In the genomic region with DNA sequence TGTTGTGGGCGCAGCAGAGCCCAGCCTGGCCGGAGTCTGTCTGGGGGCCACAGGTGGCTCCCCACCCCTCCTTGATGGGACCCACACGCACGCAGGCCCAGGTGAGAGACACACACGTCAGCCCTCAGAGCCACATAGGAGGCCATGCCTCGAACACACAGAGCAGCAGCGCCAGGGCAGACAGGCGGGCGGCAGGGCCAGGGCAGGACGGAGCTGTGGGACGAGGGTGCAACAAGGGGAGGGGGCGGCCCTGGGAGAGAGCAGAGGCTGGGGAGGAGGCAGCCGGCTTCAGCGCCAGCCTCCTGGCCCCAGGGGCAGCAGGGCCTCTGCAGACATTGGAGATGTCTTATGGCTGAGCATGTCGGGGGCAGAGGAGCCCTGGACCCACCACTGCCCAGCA, we compare ENCODE assay signal across 25 cellular contexts. TPM values are rescaled to one million over a fixed set of nuclear protein-coding genes. Genes with fewer than 3 reads are reported as not detected.
DNase-seq lines count a peak whose midpoint lies in the region; ATAC-seq and TF ChIP-seq lines count a peak whose summit lies in the region.
"Had no signal": no experiment of that assay in that cellular context is flagged by ENCODE, and none has a peak within 500 bp of the region (broad histone marks: within the 10 kb centered on the region; RNA-seq: fewer than 3 reads in every experiment).

No MANE protein-coding gene starts in this region.

- H3K4me3 ChIP-seq in NT2/D1 (ENCODE audit: insufficient read length, low read depth) (no peak overlapping the region), gastroesophageal sphincter (no peak overlapping the region), neuronal stem cell (ENCODE audit: low read length in 2 of 2) (no peak overlapping the region)
- H3K4me3 ChIP-seq: BLaER1, GM12878 had no signal

- H2AFZ ChIP-seq in neuronal stem cell (ENCODE audit: low read length), result no peak overlapping the region

- no peak overlapping the region for H4K91ac ChIP-seq in neuronal stem cell (ENCODE audit: low read depth, low read length, poor library complexity)

- peak; percentile 6 for ATAC-seq in gastroesophageal sphincter
- ATAC-seq: GM12878 had no signal

- no peak overlapping the region for H4K8ac ChIP-seq in neuronal stem cell (ENCODE audit: low read depth, low read length)

- H3K27ac ChIP-seq in gastroesophageal sphincter (no peak overlapping the region), neuronal stem cell (replicated peaks; ENCODE audit: low read length) (no peak overlapping the region)
- H3K27ac ChIP-seq: BLaER1 had no signal

- H2BK5ac ChIP-seq in neuronal stem cell (ENCODE audit: low read length), result peak overlapping the region; percentile 60

- H3K4me1 ChIP-seq in NT2/D1 (ENCODE audit: insufficient read depth, insufficient read length) (peaks cover 26% of the 10 kb centered on the region), gastroesophageal sphincter (peaks cover 0 to 6% (median 0%) of the 10 kb centered on the region in 3 donors), neuronal stem cell (ENCODE audit: control insufficient read depth in 2 of 2, insufficient read depth in 1 of 2, low read depth in 1 of 2, low read length in 2 of 2) (peaks cover 3% of the 10 kb centered on the region in 2 donors)
- H3K4me1 ChIP-seq: BE2C had no signal

- no CpG with 5 or more reads among the region's 15 CpGs for WGBS in gastroesophageal sphincter (ENCODE audit: low coverage in 1 of 2), 2 donors
- no CpG with 5 or more reads among the region's 15 CpGs for WGBS in neuronal stem cell (ENCODE audit: extremely low coverage in 2 of 2, insufficient read length in 2 of 2, insufficient replicate concordance in 1 of 2), 2 donors

- peak overlapping the region; percentile 97 for H2AK5ac ChIP-seq in neuronal stem cell (ENCODE audit: low read depth, low read length)

- H3K18ac ChIP-seq in neuronal stem cell (ENCODE audit: low read length), result peak overlapping the region; percentile 2

- H3K27me3 ChIP-seq in NT2/D1 (ENCODE audit: insufficient read depth, insufficient read length) (no peaks in the 10 kb centered on the region), gastroesophageal sphincter (peaks cover 83% of the 10 kb centered on the region), neuronal stem cell (ENCODE audit: control insufficient read depth in 3 of 3, insufficient read depth in 3 of 3, low read depth in 1 of 3, low read length in 3 of 3) (no peaks in the 10 kb centered on the region)
- H3K27me3 ChIP-seq: BE2C had no signal

- no peak for TF ChIP-seq POLR2A in gastroesophageal sphincter (IDR thresholded peaks at IDR 0.05)

- H3K4ac ChIP-seq in neuronal stem cell (ENCODE audit: low read length), result no peak overlapping the region

- TF ChIP-seq CTCF in gastroesophageal sphincter (IDR thresholded peaks at IDR 0.05), result no peak

- H2BK120ac ChIP-seq in neuronal stem cell (ENCODE audit: low read depth, low read length), result no peak overlapping the region

- H3K9me3 ChIP-seq in NT2/D1 (ENCODE audit: insufficient read depth, low read length) (peaks cover 7% of the 10 kb centered on the region; the same call in 1 of the 2 replicates), gastroesophageal sphincter (no peaks in the 10 kb centered on the region), neuronal stem cell (replicated peaks in 1 of 2; ENCODE audit: control insufficient read depth in 2 of 2, insufficient read depth in 1 of 2, low read depth in 1 of 2, low read length in 2 of 2) (peaks cover 0 to under 1% of the 10 kb centered on the region in 2 donors)
- H3K9me3 ChIP-seq: BE2C, BLaER1 had no signal

- no peak overlapping the region for H2BK12ac ChIP-seq in neuronal stem cell (ENCODE audit: low read length)

- H3K36me3 ChIP-seq in NT2/D1 (ENCODE audit: insufficient read depth, insufficient read length, low read length), result peaks cover 19% of the 10 kb centered on the region
- no peaks in the 10 kb centered on the region for H3K36me3 ChIP-seq in gastroesophageal sphincter
- H3K36me3 ChIP-seq in neuronal stem cell (replicated peaks in 1 of 2; ENCODE audit: control insufficient read depth in 2 of 2, insufficient read depth in 2 of 2, low read length in 2 of 2), result peaks cover 3 to 69% of the 10 kb centered on the region in 2 donors
- H3K36me3 ChIP-seq: BE2C, BLaER1 had no signal

- peaks cover 6% of the 10 kb centered on the region for H3K79me1 ChIP-seq in neuronal stem cell (ENCODE audit: low read depth, low read length)

- TF ChIP-seq EP300 in gastroesophageal sphincter (IDR thresholded peaks at IDR 0.05), result no peak

- H3K4me2 ChIP-seq in neuronal stem cell (ENCODE audit: insufficient read depth, low read length, poor library complexity, severe bottlenecking), result no peak overlapping the region
- H3K4me2 ChIP-seq: BLaER1 had no signal

- H3K23ac ChIP-seq in neuronal stem cell (ENCODE audit: low read depth, low read length, poor library complexity), result peak overlapping the region; percentile 73

- peak overlapping the region; percentile 32 for H2BK15ac ChIP-seq in neuronal stem cell (ENCODE audit: low read length)

- no peak overlapping the region for H3K14ac ChIP-seq in neuronal stem cell (ENCODE audit: low read length)

- DNase-seq in NT2/D1 (ENCODE audit: low read depth, low spot score) (no peak), neuronal stem cell (ENCODE audit: low spot score) (no peak), NCI-H1694 treated with DMSO at 0.1 percent for 48 hours (lab: John Stamatoyannopoulos, UW) (no peak)
- no peak for DNase-seq in stimulated activated CD4-positive, alpha-beta T cell treated with anti-CD3 and anti-CD28 coated beads, Interleukin-4, amount 100 ng/mL, for 1 hour
- DNase-seq in stimulated activated naive CD4-positive, alpha-beta T cell treated with Interleukin-2 at 50 U/mL for 16 hours (lab: John Stamatoyannopoulos, UW), result no peak
- DNase-seq: 8988T; ACHN; BE2C; C1 segment of cervical spinal cord; CD4-positive, alpha-beta memory T cell; CD4-positive, CD25-positive, alpha-beta regulatory T cell; CD8-positive, alpha-beta memory T cell; COR-L47; DMS 273 treated with DMSO at 0.1 percent for 48 hours; DMS153; DMS53; DMS79; DND-41; EL; GDM1 had no signal

- H3K9ac ChIP-seq in NT2/D1 (ENCODE audit: insufficient read length, low read depth) (peak overlapping the region; percentile 58), neuronal stem cell (ENCODE audit: low read depth, low read length, poor library complexity) (no peak overlapping the region)
- H3K9ac ChIP-seq: BLaER1 had no signal

RNA-seq across cellular contexts. Expression of gene KCNQ2, which starts 42.5 kb away (rescaled TPM):
- total RNA-seq in gastroesophageal sphincter, result under 1 TPM in 3 of 4 donors, not detected in 1; 0.19 to 0.40 (median 0.40) TPM
- 79.3 TPM for polyA plus RNA-seq in neuronal stem cell (2013, experiment 1 of 2)
- polyA plus RNA-seq in neuronal stem cell (2013, experiment 2 of 2), result 73.4 TPM
- total RNA-seq: CD4-positive, alpha-beta memory T cell; CD8-positive, alpha-beta memory T cell had no signal
- polyA plus RNA-seq: AG04450; CD14-positive monocyte; CD4-positive, alpha-beta memory T cell; CD8-positive, alpha-beta memory T cell had no signal
